In genomic region chr4:56315041-56315440, GRCh38 we compare ENCODE assay signal across 22 cellular contexts.
"Had no signal": no experiment of that assay in that cellular context is flagged by ENCODE, and none has a peak within 500 bp of the region (broad histone marks: within the 10 kb centered on the region; RNA-seq: fewer than 3 reads in every experiment).

No MANE protein-coding gene starts in this region.

- H3K36me3 ChIP-seq: esophagus muscularis mucosa, gastroesophageal sphincter, heart left ventricle, left lung, lower lobe of right lung had no signal

- H3K9me3 Mint-ChIP-seq: endodermal cell, immature natural killer cell had no signal

- H3K27ac Mint-ChIP-seq: dendritic cell treated with granulocyte-macrophage colony-stimulating factor and Interleukin-4, amounts not matched to agents 40 ng/mL and 50 ng/mL, for 4 days; effector memory CD8-positive, alpha-beta T cell; endodermal cell; immature natural killer cell; mesothelial cell of epicardium; naive B cell had no signal

- ATAC-seq: effector memory CD8-positive, alpha-beta T cell; foreskin keratinocyte; gastroesophageal sphincter; heart left ventricle; left lung; left ventricle myocardium superior; lower lobe of right lung; mucosa of descending colon had no signal

- H3K4me1 ChIP-seq: esophagus muscularis mucosa, foreskin keratinocyte, gastroesophageal sphincter, heart left ventricle, left lung, lower lobe of right lung had no signal

- H3K27ac ChIP-seq: esophagus muscularis mucosa, foreskin keratinocyte, gastroesophageal sphincter, heart left ventricle, hepatocyte, left lung, lower lobe of right lung had no signal

- H3K9me3 ChIP-seq: esophagus muscularis mucosa, gastroesophageal sphincter, heart left ventricle, left lung, lower lobe of right lung, mucosa of descending colon had no signal

- H3K4me1 Mint-ChIP-seq: immature natural killer cell had no signal

- H3K27me3 Mint-ChIP-seq: dendritic cell treated with granulocyte-macrophage colony-stimulating factor and Interleukin-4, amounts not matched to agents 40 ng/mL and 50 ng/mL, for 4 days; naive B cell had no signal

- H3K4me3 ChIP-seq: esophagus muscularis mucosa, gastroesophageal sphincter, heart left ventricle, hepatocyte, left lung, lower lobe of right lung, mucosa of descending colon had no signal

- H3K4me2 ChIP-seq: hepatocyte had no signal

- H3K4me3 Mint-ChIP-seq: dendritic cell treated with granulocyte-macrophage colony-stimulating factor and Interleukin-4, amounts not matched to agents 40 ng/mL and 50 ng/mL, for 4 days; effector memory CD8-positive, alpha-beta T cell; endodermal cell; immature natural killer cell; mesothelial cell of epicardium had no signal

- DNase-seq: cortex of kidney; effector CD8-positive, alpha-beta T cell; effector memory CD8-positive, alpha-beta T cell; endodermal cell; foreskin keratinocyte; heart left ventricle; hypothalamus; immature natural killer cell; islet precursor cell; kidney; kidney glomerular epithelial cell; left ventricle myocardium superior; lower lobe of right lung; mesenchymal stem cell; mucosa of descending colon; naive B cell had no signal

- H3K27me3 ChIP-seq: esophagus muscularis mucosa, foreskin keratinocyte, gastroesophageal sphincter, heart left ventricle, hepatocyte, left lung had no signal

- H2AFZ ChIP-seq: hepatocyte had no signal

- H3K36me3 Mint-ChIP-seq: immature natural killer cell had no signal
